ENCODE assay signal across 19 cellular contexts in the genomic region with DNA sequence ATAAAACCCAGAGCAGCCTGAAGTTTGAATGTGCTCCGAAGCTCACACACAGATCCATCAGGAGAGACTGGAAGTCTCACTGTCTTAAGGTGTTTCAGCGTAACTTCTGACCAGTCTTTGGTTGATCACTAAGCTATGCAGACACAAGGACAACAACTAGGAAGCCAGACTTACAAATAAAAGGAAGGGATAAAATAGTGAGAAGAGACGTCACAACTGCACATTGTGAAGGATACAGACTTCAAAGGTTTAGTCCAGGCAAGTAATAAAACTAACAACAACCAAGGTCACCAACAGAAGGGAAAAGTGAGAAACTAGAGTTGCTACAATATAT.
"Had no signal": no experiment of that assay in that cellular context is flagged by ENCODE, and none has a peak within 500 bp of the region (broad histone marks: within the 10 kb centered on the region; RNA-seq: fewer than 3 reads in every experiment).

No MANE protein-coding gene starts in this region.

- FAIRE-seq: K562 had no signal

- H3K27ac ChIP-seq: KMS-11, RWPE1 had no signal

- H3K9ac ChIP-seq: KMS-11, SK-N-SH had no signal

- H3K4me3 ChIP-seq: K562 had no signal

- H3K27me3 Mint-ChIP-seq: IgD-negative memory B cell had no signal

- DNase-seq: Kasumi-1, MM.1S, NCI-H1092 treated with DMSO at 0.1 percent for 48 hours, NCI-H1436, NCI-H187, NCI-H2029, NCI-H2081 treated with DMSO at 0.1 percent for 48 hours, NCI-H2171, NCI-H446, NCI-H510A, NCI-H524 treated with DMSO at 0.1 percent for 48 hours, NCI-H69, NCI-H774, SHP77, SK-N-SH had no signal

- H3K9me2 ChIP-seq: SK-N-SH had no signal

- ATAC-seq: K562 had no signal

- H3K4me2 ChIP-seq: KMS-11, SK-N-SH had no signal

- H3K27ac Mint-ChIP-seq: IgD-negative memory B cell had no signal
